ENCODE assay signal across 1 cellular context in genomic region chr7:30320392-30320791, GRCh38.
TF ChIP-seq lines count a peak whose summit lies in the region.

No MANE protein-coding gene starts in this region.

TF ChIP-seq in H1, 55 proteins besides CTCF, POLR2A, EP300 and RAD21:
- TF ChIP-seq TAF7 (optimal IDR thresholded peaks at IDR 0.05; ENCODE audit: borderline replicate concordance, low read depth, low read length) (no peak), SP1 (IDR thresholded peaks at IDR 0.05; ENCODE audit: low read depth, low read length) (no peak), PHF8 (conservative IDR thresholded peaks at IDR 0.05; ENCODE audit: low read depth, low read length) (no peak), ZNF274 (IDR thresholded peaks at IDR 0.05; ENCODE audit: borderline replicate concordance, extremely low read depth, low read length) (no peak), TEAD4 (IDR thresholded peaks at IDR 0.05; ENCODE audit: low read depth, low read length) (no peak), HDAC2 (IDR thresholded peaks at IDR 0.05; ENCODE audit: borderline replicate concordance in 1 of 2, low read depth in 2 of 2, low read length in 2 of 2) (no peak), YY1 (IDR thresholded peaks at IDR 0.05; ENCODE audit: low read depth, low read length) (no peak), POU5F1 (IDR thresholded peaks at IDR 0.05; ENCODE audit: low read depth, low read length) (no peak), CREB1 (IDR thresholded peaks at IDR 0.05) (no peak), RBBP5 (IDR thresholded peaks at IDR 0.05; ENCODE audit: borderline replicate concordance, low read depth, low read length) (no peak), JUN (IDR thresholded peaks at IDR 0.05; ENCODE audit: low read depth, low read length) (no peak), CBX5 (IDR thresholded peaks at IDR 0.05; ENCODE audit: low read depth, low read length) (no peak)
- TF ChIP-seq, protein P1, sequence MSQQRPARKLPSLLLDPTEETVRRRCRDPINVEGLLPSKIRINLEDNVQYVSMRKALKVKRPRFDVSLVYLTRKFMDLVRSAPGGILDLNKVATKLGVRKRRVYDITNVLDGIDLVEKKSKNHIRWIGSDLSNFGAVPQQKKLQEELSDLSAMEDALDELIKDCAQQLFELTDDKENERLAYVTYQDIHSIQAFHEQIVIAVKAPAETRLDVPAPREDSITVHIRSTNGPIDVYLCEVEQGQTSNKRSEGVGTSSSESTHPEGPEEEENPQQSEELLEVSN (IDR thresholded peaks at IDR 0.05): no peak
